Comparison of ENCODE assay signal across 11 cellular contexts in genomic region chr5:174793076-174793475, GRCh38.
"Had no signal": no experiment of that assay in that cellular context is flagged by ENCODE, and none has a peak within 500 bp of the region (broad histone marks: within the 10 kb centered on the region; RNA-seq: fewer than 3 reads in every experiment).

No MANE protein-coding gene starts in this region.

- H3K4me3 Mint-ChIP-seq: activated CD4-positive, alpha-beta T cell treated with anti-CD3 and anti-CD28 coated beads, Interleukin-2, amount 10 ng/mL, durations not matched to agents 7 days and 5 days; activated CD8-positive, alpha-beta T cell treated with anti-CD3 and anti-CD28 coated beads, Interleukin-2, amount 10 ng/mL, durations not matched to agents 7 days and 5 days; activated naive CD8-positive, alpha-beta T cell treated with anti-CD3 and anti-CD28 coated beads, Interleukin-2, amount 10 ng/mL, durations not matched to agents 7 days and 5 days; activated T-cell treated with anti-CD3 and anti-CD28 coated beads, Interleukin-2, amount 50 U/mL, for 24 hours; neural crest cell had no signal

- H3K27ac Mint-ChIP-seq: activated CD4-positive, alpha-beta T cell treated with anti-CD3 and anti-CD28 coated beads, Interleukin-2, amount 10 ng/mL, durations not matched to agents 7 days and 5 days; activated CD8-positive, alpha-beta T cell treated with anti-CD3 and anti-CD28 coated beads, Interleukin-2, amount 10 ng/mL, durations not matched to agents 7 days and 5 days; activated naive CD8-positive, alpha-beta T cell treated with anti-CD3 and anti-CD28 coated beads, Interleukin-2, amount 10 ng/mL, durations not matched to agents 7 days and 5 days; activated T-cell treated with anti-CD3 and anti-CD28 coated beads, Interleukin-2, amount 50 U/mL, for 24 hours; activated T-helper 2 cell treated with anti-CD3 and anti-CD28 coated beads, Interferon-gamma antibody, Interleukin-2, Interleukin-4, amounts not matched to agents 10 μg/mL and 5 μg/mL and 100 μg/mL, durations not matched to agents 14 hours and 24 hours and 36 hours had no signal

- FAIRE-seq: colon had no signal

- H3K36me3 ChIP-seq: lower lobe of right lung had no signal

- H3K27ac ChIP-seq: body of pancreas, dorsolateral prefrontal cortex, foreskin keratinocyte, lower lobe of right lung had no signal

- H3K36me3 Mint-ChIP-seq: activated naive CD8-positive, alpha-beta T cell treated with anti-CD3 and anti-CD28 coated beads, Interleukin-2, amount 10 ng/mL, durations not matched to agents 7 days and 5 days had no signal

- H3K4me1 ChIP-seq: foreskin keratinocyte, lower lobe of right lung had no signal

- H3K9me3 Mint-ChIP-seq: activated CD4-positive, alpha-beta T cell treated with anti-CD3 and anti-CD28 coated beads, Interleukin-2, amount 10 ng/mL, durations not matched to agents 7 days and 5 days; activated naive CD8-positive, alpha-beta T cell treated with anti-CD3 and anti-CD28 coated beads, Interleukin-2, amount 10 ng/mL, durations not matched to agents 7 days and 5 days; activated T-cell treated with anti-CD3 and anti-CD28 coated beads, Interleukin-2, amount 50 U/mL, for 24 hours; activated T-helper 2 cell treated with anti-CD3 and anti-CD28 coated beads, Interferon-gamma antibody, Interleukin-2, Interleukin-4, amounts not matched to agents 10 μg/mL and 5 μg/mL and 100 μg/mL, durations not matched to agents 14 hours and 24 hours and 36 hours; neural crest cell had no signal

- H3K4me3 ChIP-seq: body of pancreas, lower lobe of right lung had no signal

- H3K9me3 ChIP-seq: body of pancreas, lower lobe of right lung had no signal

- H3K27me3 ChIP-seq: body of pancreas, foreskin keratinocyte had no signal
